ENCODE assay signal across 12 cellular contexts in the genomic region with DNA sequence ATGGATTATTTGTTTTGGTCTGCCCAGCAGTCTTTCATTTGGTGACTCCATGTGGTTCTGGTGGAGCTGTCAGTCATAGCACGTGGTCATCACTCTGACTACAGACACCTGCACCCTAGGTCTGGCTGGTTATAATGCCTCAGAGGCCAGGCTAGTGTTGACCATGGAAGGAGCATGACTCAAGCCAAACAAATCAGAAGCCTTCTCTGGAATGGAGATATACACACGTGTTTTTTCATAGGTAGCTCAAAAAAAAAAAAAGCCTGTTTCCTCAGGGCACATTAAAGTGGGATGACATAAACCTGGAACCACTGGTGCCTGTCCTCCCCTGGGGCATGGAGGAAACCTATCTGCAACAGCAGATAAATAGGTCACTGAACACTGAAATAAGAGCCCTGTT.
DNase-seq lines count a peak whose midpoint lies in the region; ATAC-seq lines count a peak whose summit lies in the region.
"Had no signal": no experiment of that assay in that cellular context is flagged by ENCODE, and none has a peak within 500 bp of the region (broad histone marks: within the 10 kb centered on the region; RNA-seq: fewer than 3 reads in every experiment).

No MANE protein-coding gene starts in this region.

- peaks cover 4% of the 10 kb centered on the region for H3K4me1 Mint-ChIP-seq in activated naive CD8-positive, alpha-beta T cell treated with anti-CD3 and anti-CD28 coated beads, Interleukin-2, amount 50 U/mL, for 24 hours

- DNase-seq in DMS53 treated with DMSO at 0.1 percent for 48 hours (lab: John Stamatoyannopoulos, UW; ENCODE audit: unreplicated experiment) (peak; percentile 97), NCI-H774 (lab: John Stamatoyannopoulos, UW) (peak; percentile 55), left kidney (ENCODE audit: low read depth, low spot score) (peak; percentile 88), ecto neural progenitor cell (ENCODE audit: low spot score) (no peak)
- DNase-seq in activated naive CD8-positive, alpha-beta T cell treated with anti-CD3 and anti-CD28 coated beads, Interleukin-2, amount 50 U/mL, for 24 hours = no peak
- DNase-seq: activated B cell treated with CpG ODN at 0.5 μM for 24 hours, brain microvascular endothelial cell, NCI-H446, SJCRH30 had no signal

- H3K27ac Mint-ChIP-seq in activated naive CD8-positive, alpha-beta T cell treated with anti-CD3 and anti-CD28 coated beads, Interleukin-2, amount 50 U/mL, for 24 hours = no peak overlapping the region
- H3K27ac Mint-ChIP-seq: activated B cell treated with CpG ODN at 0.5 μM for 24 hours; activated T-helper 1 cell treated with anti-CD3 and anti-CD28 coated beads, Interleukin-12 subunit alpha, Interleukin-12 subunit beta, Interleukin-2, Interleukin-4 antibody, amounts not matched to agents 30 ng/mL and 10 ng/mL and 1 ng/mL, durations not matched to agents 14 hours and 24 hours and 36 hours; GM23338 had no signal

- no peak overlapping the region for H3K4me3 Mint-ChIP-seq in activated naive CD8-positive, alpha-beta T cell treated with anti-CD3 and anti-CD28 coated beads, Interleukin-2, amount 50 U/mL, for 24 hours
- H3K4me3 Mint-ChIP-seq: activated B cell treated with CpG ODN at 0.5 μM for 24 hours; activated T-helper 1 cell treated with anti-CD3 and anti-CD28 coated beads, Interleukin-12 subunit alpha, Interleukin-12 subunit beta, Interleukin-2, Interleukin-4 antibody, amounts not matched to agents 30 ng/mL and 10 ng/mL and 1 ng/mL, durations not matched to agents 14 hours and 24 hours and 36 hours; GM23338 had no signal

- no peaks in the 10 kb centered on the region for H3K27me3 Mint-ChIP-seq in activated naive CD8-positive, alpha-beta T cell treated with anti-CD3 and anti-CD28 coated beads, Interleukin-2, amount 50 U/mL, for 24 hours

- no peak for ATAC-seq in GM21447 (IDR thresholded peaks at IDR 0.05; ENCODE audit: unreplicated experiment)
- no peak for ATAC-seq in activated naive CD8-positive, alpha-beta T cell treated with anti-CD3 and anti-CD28 coated beads, Interleukin-2, amount 50 U/mL, for 24 hours

- no peaks in the 10 kb centered on the region for H3K36me3 Mint-ChIP-seq in activated naive CD8-positive, alpha-beta T cell treated with anti-CD3 and anti-CD28 coated beads, Interleukin-2, amount 50 U/mL, for 24 hours (ENCODE audit: low read depth)

- no peaks in the 10 kb centered on the region for H3K9me3 Mint-ChIP-seq in activated naive CD8-positive, alpha-beta T cell treated with anti-CD3 and anti-CD28 coated beads, Interleukin-2, amount 50 U/mL, for 24 hours
- H3K9me3 Mint-ChIP-seq: activated B cell treated with CpG ODN at 0.5 μM for 24 hours; activated T-helper 1 cell treated with anti-CD3 and anti-CD28 coated beads, Interleukin-12 subunit alpha, Interleukin-12 subunit beta, Interleukin-2, Interleukin-4 antibody, amounts not matched to agents 30 ng/mL and 10 ng/mL and 1 ng/mL, durations not matched to agents 14 hours and 24 hours and 36 hours; GM23338 had no signal

Comparison
In these comparisons a context has a peak if more than half of its experiments do, and no peak if none do; other contexts are left out.
1. DNase-seq: peak in DMS53 treated with DMSO at 0.1 percent for 48 hours (single experiment), NCI-H774 (single experiment) and left kidney (single experiment); none in ecto neural progenitor cell (single experiment) and activated naive CD8-positive, alpha-beta T cell treated with anti-CD3 and anti-CD28 coated beads, Interleukin-2, amount 50 U/mL, for 24 hours (single experiment).